Comparison of ENCODE assay signal across 32 cellular contexts in genomic region chr7:42045961-42046360, GRCh38.
"Had no signal": no experiment of that assay in that cellular context is flagged by ENCODE, and none has a peak within 500 bp of the region (broad histone marks: within the 10 kb centered on the region; RNA-seq: fewer than 3 reads in every experiment).

No MANE protein-coding gene starts in this region.

- H3K27me3 Mint-ChIP-seq: stimulated activated memory B cell treated with anti-CD40 and anti-IgM and Interleukin-4, amounts not matched to agents 10 μg/mL and 1 μg/mL and 100 μg/mL, for 72 hours had no signal

- H3K4me2 ChIP-seq: neural progenitor cell had no signal

- H3K9me3 Mint-ChIP-seq: naive B cell; naive thymus-derived CD8-positive, alpha-beta T cell; natural killer cell treated with Interleukin-12 subunit alpha and Interleukin-12 subunit beta and Interleukin-15 and Interleukin-18, amount 100 ng/mL, for 72 hours; nephron progenitor cell; neural progenitor cell; stimulated activated memory B cell treated with anti-CD40 and anti-IgM and Interleukin-4, amounts not matched to agents 10 μg/mL and 1 μg/mL and 100 μg/mL, for 72 hours; stimulated activated naive CD8-positive, alpha-beta T cell treated with anti-CD3 and anti-CD28 coated beads, Interleukin-15, amount 100 ng/mL, for 72 hours had no signal

- H3K27ac Mint-ChIP-seq: naive thymus-derived CD8-positive, alpha-beta T cell; natural killer cell treated with Interleukin-12 subunit alpha and Interleukin-12 subunit beta and Interleukin-15 and Interleukin-18, amount 100 ng/mL, for 72 hours; nephron progenitor cell; neural progenitor cell; progenitor cell of endocrine pancreas; stimulated activated memory B cell treated with anti-CD40 and anti-IgM and Interleukin-4, amounts not matched to agents 10 μg/mL and 1 μg/mL and 100 μg/mL, for 72 hours; stimulated activated naive CD8-positive, alpha-beta T cell treated with anti-CD3 and anti-CD28 coated beads, Interleukin-15, amount 100 ng/mL, for 72 hours had no signal

- DNase-seq: naive B cell; naive thymus-derived CD8-positive, alpha-beta T cell; nephron progenitor cell; occipital lobe; ovary; posterior cingulate gyrus; psoas muscle; right cardiac atrium; right lobe of liver; sigmoid colon; small intestine; spleen; stimulated activated CD4-positive, alpha-beta T cell treated with anti-CD3 and anti-CD28 coated beads, Interleukin-12 subunit alpha, Interleukin-12 subunit beta, amount 100 ng/mL, for 4 hours; stimulated activated CD4-positive, alpha-beta T cell treated with anti-CD3 and anti-CD28 coated beads, Interleukin-1b, Interleukin-23, amount 100 ng/mL, for 48 hours; stimulated activated CD4-positive, alpha-beta T cell treated with anti-CD3 and anti-CD28 coated beads, Interleukin-4, amount 100 ng/mL, for 1 hour; stimulated activated CD4-positive, alpha-beta T cell treated with anti-CD3 and anti-CD28 coated beads, Interleukin-4, amount 100 ng/mL, for 4 hours; stimulated activated CD8-positive, alpha-beta memory T cell treated with anti-CD3 and anti-CD28 coated beads, Interleukin-4, amount 100 ng/mL, for 48 hours; stimulated activated naive CD4-positive, alpha-beta T cell; stimulated activated naive CD8-positive, alpha-beta T cell treated with anti-CD3 and anti-CD28 coated beads, Interleukin-15, amount 100 ng/mL, for 72 hours; stimulated activated naive CD8-positive, alpha-beta T cell treated with anti-CD3 and anti-CD28 coated beads, Interleukin-15, Interleukin-2, amounts not matched to agents 100 U/mL and 50 U/mL, for 24 hours; substantia nigra; testis; tibial artery; transverse colon had no signal

- H3K27ac ChIP-seq: neural progenitor cell, ovary, parathyroid adenoma, psoas muscle, right lobe of liver, sigmoid colon, spleen, suprapubic skin, testis, tibial artery, transverse colon, upper lobe of left lung, vagina had no signal

- H3K9ac ChIP-seq: neural progenitor cell, parathyroid adenoma had no signal

- H2AFZ ChIP-seq: neural progenitor cell, parathyroid adenoma had no signal

- H3K27me3 ChIP-seq: neural progenitor cell, ovary, right lobe of liver, sigmoid colon, spleen, suprapubic skin, testis, tibial artery, transverse colon, upper lobe of left lung, vagina had no signal

- H3K9me3 ChIP-seq: ovary, psoas muscle, right lobe of liver, sigmoid colon, spleen, suprapubic skin, testis, tibial artery, transverse colon, upper lobe of left lung, vagina had no signal

- H3K79me2 ChIP-seq: parathyroid adenoma had no signal

- H3K4me3 Mint-ChIP-seq: naive B cell; naive thymus-derived CD8-positive, alpha-beta T cell; natural killer cell treated with Interleukin-12 subunit alpha and Interleukin-12 subunit beta and Interleukin-15 and Interleukin-18, amount 100 ng/mL, for 72 hours; nephron progenitor cell; neural progenitor cell; stimulated activated memory B cell treated with anti-CD40 and anti-IgM and Interleukin-4, amounts not matched to agents 10 μg/mL and 1 μg/mL and 100 μg/mL, for 72 hours; stimulated activated naive CD8-positive, alpha-beta T cell treated with anti-CD3 and anti-CD28 coated beads, Interleukin-15, amount 100 ng/mL, for 72 hours had no signal

- H3K4me3 ChIP-seq: neural progenitor cell, ovary, psoas muscle, right lobe of liver, sigmoid colon, spleen, suprapubic skin, testis, tibial artery, transverse colon, upper lobe of left lung, vagina had no signal

- H3K4me1 Mint-ChIP-seq: naive B cell; naive thymus-derived CD8-positive, alpha-beta T cell; stimulated activated memory B cell treated with anti-CD40 and anti-IgM and Interleukin-4, amounts not matched to agents 10 μg/mL and 1 μg/mL and 100 μg/mL, for 72 hours; stimulated activated naive CD8-positive, alpha-beta T cell treated with anti-CD3 and anti-CD28 coated beads, Interleukin-15, amount 100 ng/mL, for 72 hours had no signal

- H3K36me3 Mint-ChIP-seq: naive B cell; naive thymus-derived CD8-positive, alpha-beta T cell; natural killer cell treated with Interleukin-12 subunit alpha and Interleukin-12 subunit beta and Interleukin-15 and Interleukin-18, amount 100 ng/mL, for 72 hours; stimulated activated memory B cell treated with anti-CD40 and anti-IgM and Interleukin-4, amounts not matched to agents 10 μg/mL and 1 μg/mL and 100 μg/mL, for 72 hours had no signal

- H3K36me3 ChIP-seq: ovary, right lobe of liver, spleen, transverse colon had no signal

- ATAC-seq: naive thymus-derived CD8-positive, alpha-beta T cell; natural killer cell treated with Interleukin-12 subunit alpha and Interleukin-12 subunit beta and Interleukin-15 and Interleukin-18, amount 100 ng/mL, for 72 hours; psoas muscle; right cardiac atrium; right lobe of liver; stimulated activated memory B cell treated with anti-CD40 and anti-IgM and Interleukin-4, amounts not matched to agents 10 μg/mL and 1 μg/mL and 100 μg/mL, for 72 hours; stimulated activated naive CD8-positive, alpha-beta T cell treated with anti-CD3 and anti-CD28 coated beads, Interleukin-15, amount 100 ng/mL, for 72 hours; stimulated activated naive CD8-positive, alpha-beta T cell treated with anti-CD3 and anti-CD28 coated beads, Interleukin-15, Interleukin-2, amounts not matched to agents 100 U/mL and 50 U/mL, for 24 hours had no signal
